Comparison of ENCODE assay signal across 1 cellular context in the genomic region with DNA sequence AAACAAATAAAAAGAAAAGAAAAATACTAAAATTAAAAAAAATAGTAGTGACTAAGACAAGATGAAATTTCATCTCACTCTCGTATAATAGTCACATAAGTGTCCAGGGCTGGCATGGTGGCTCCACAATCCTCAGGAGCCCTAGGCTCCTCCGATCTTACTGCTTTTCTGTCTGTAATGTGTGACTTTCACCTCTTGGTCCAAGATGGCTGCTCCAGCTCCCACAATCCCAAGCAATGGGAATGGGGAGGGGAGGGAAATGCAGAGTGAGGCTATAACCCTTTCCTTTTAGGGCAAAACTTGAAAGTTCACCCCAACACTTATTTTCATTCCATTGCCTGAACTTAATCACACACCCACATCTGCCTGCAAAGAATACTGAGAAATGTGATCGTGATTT.
TF ChIP-seq lines count a peak whose summit lies in the region.

No MANE protein-coding gene starts in this region.

TF ChIP-seq in GM23338, 12 proteins besides CTCF, POLR2A, EP300 and RAD21 (continued from another document):
- TF ChIP-seq, protein P1, sequence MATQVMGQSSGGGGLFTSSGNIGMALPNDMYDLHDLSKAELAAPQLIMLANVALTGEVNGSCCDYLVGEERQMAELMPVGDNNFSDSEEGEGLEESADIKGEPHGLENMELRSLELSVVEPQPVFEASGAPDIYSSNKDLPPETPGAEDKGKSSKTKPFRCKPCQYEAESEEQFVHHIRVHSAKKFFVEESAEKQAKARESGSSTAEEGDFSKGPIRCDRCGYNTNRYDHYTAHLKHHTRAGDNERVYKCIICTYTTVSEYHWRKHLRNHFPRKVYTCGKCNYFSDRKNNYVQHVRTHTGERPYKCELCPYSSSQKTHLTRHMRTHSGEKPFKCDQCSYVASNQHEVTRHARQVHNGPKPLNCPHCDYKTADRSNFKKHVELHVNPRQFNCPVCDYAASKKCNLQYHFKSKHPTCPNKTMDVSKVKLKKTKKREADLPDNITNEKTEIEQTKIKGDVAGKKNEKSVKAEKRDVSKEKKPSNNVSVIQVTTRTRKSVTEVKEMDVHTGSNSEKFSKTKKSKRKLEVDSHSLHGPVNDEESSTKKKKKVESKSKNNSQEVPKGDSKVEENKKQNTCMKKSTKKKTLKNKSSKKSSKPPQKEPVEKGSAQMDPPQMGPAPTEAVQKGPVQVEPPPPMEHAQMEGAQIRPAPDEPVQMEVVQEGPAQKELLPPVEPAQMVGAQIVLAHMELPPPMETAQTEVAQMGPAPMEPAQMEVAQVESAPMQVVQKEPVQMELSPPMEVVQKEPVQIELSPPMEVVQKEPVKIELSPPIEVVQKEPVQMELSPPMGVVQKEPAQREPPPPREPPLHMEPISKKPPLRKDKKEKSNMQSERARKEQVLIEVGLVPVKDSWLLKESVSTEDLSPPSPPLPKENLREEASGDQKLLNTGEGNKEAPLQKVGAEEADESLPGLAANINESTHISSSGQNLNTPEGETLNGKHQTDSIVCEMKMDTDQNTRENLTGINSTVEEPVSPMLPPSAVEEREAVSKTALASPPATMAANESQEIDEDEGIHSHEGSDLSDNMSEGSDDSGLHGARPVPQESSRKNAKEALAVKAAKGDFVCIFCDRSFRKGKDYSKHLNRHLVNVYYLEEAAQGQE (IDR thresholded peaks at IDR 0.05; ENCODE audit: unreplicated experiment), result no peak
